15 cellular contexts compared by ENCODE assay signal in the genomic region with DNA sequence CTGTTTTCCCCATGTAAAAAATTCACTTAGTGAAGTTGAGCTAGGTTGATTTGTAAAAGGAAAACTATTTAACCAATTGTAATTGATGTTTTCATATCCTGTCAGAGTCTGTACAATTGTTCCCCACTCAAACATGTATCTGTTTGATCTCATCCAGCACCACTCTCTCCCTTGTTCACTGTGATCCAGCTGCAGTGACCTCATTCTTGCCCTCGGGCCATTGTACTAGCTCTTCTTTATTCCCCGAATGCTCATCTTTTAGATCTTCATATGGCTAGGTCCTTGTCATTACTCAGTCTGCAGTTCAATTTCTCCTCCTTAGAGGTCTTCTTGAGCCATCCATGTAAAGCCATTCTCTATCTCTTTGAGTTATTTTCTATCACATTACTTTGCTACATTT. TPM values are rescaled to one million over a fixed set of nuclear protein-coding genes. Genes with fewer than 3 reads are reported as not detected.
"Had no signal": no experiment of that assay in that cellular context is flagged by ENCODE, and none has a peak within 500 bp of the region (broad histone marks: within the 10 kb centered on the region; RNA-seq: fewer than 3 reads in every experiment).

No MANE protein-coding gene starts in this region.

RNA-seq across cellular contexts. Expression of gene OR4A47, which starts 14.6 kb away (rescaled TPM):
- total RNA-seq: activated B cell treated with CpG ODN at 0.5 μM for 24 hours; activated CD8-positive, alpha-beta T cell treated with anti-CD3 and anti-CD28 coated beads for 36 hours; activated T-cell treated with anti-CD3 and anti-CD28 coated beads, Interleukin-2, amount 50 U/mL, for 4 hours; activated T-helper 17 cell treated with anti-CD3 and anti-CD28 coated beads, Interleukin-2, amount 50 U/mL, for 72 hours; astrocyte; bronchial epithelial cell; cardiac septum; cerebellum; dorsolateral prefrontal cortex; endodermal cell; esophagus muscularis mucosa; foreskin keratinocyte; gastroesophageal sphincter; T-helper 17 cell had no signal
- polyA plus RNA-seq: adipose tissue, foreskin keratinocyte had no signal
